Comparison of ENCODE assay signal across 11 cellular contexts in the genomic region with DNA sequence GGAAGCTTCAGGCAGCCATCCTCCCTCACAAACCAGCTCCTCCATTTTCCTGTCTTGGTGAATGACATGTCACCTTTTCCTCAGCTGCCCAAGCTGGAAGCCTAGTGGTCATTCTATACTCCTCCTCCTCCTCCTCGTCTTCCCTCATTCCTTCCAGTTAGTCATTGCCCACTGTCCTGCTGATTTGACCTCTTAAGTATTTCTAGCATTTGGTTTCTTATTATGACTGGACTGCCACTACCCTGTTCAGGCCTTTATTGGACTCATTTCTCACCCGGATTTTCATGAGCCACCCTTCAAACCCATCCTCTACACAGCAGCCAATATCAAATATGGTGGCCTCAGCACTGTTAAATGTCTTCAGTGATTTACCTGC. TPM values are rescaled to one million over a fixed set of nuclear protein-coding genes. Genes with fewer than 3 reads are reported as not detected.
DNase-seq lines count a peak whose midpoint lies in the region; ATAC-seq and TF ChIP-seq lines count a peak whose summit lies in the region.
"Had no signal": no experiment of that assay in that cellular context is flagged by ENCODE, and none has a peak within 500 bp of the region (broad histone marks: within the 10 kb centered on the region; RNA-seq: fewer than 3 reads in every experiment).

No MANE protein-coding gene starts in this region.

- H3K4me2 ChIP-seq in BLaER1: peak overlapping the region; percentile 77

- H3K27me3 ChIP-seq in BLaER1 (no peaks in the 10 kb centered on the region), WERI-Rb-1 (ENCODE audit: insufficient read depth, low read depth, severe bottlenecking) (no peaks in the 10 kb centered on the region)
- H3K27me3 ChIP-seq: left lung, uterus had no signal

- H3K27ac ChIP-seq in BLaER1 (peak overlapping the region; percentile 83), WERI-Rb-1 (no peak overlapping the region)
- H3K27ac ChIP-seq: uterus had no signal

- H4K20me1 ChIP-seq in BLaER1: peaks cover 20% of the 10 kb centered on the region; the same call in 1 of the 2 replicates

- H3K9ac ChIP-seq in BLaER1: peak overlapping the region; percentile 3; the same call in 1 of the 2 replicates

- H3K36me3 ChIP-seq in BLaER1 (peaks cover 34% of the 10 kb centered on the region), WERI-Rb-1 (no peaks in the 10 kb centered on the region)
- H3K36me3 ChIP-seq: left lung, uterus had no signal

- peaks cover 84 to 95% of the 10 kb centered on the region in 2 donors for H3K4me1 Mint-ChIP-seq in immature natural killer cell

- H3K4me3 Mint-ChIP-seq in immature natural killer cell: peak overlapping the region; percentile 59 to 80 (median 70)

- H3K4me1 ChIP-seq in BLaER1: peaks cover 74% of the 10 kb centered on the region

- no peak for TF ChIP-seq CTCF in WERI-Rb-1 (IDR thresholded peaks at IDR 0.05; ENCODE audit: low read depth, low read length)

- H3K27ac Mint-ChIP-seq in immature natural killer cell: peak overlapping the region; percentile 71 to 89 (median 86)

- H3K9me3 Mint-ChIP-seq in immature natural killer cell: peaks cover 0 to 15% (median 5%) of the 10 kb centered on the region in 6 donors

- H3K9me3 ChIP-seq in BLaER1 (peaks cover 32% of the 10 kb centered on the region), WERI-Rb-1 (ENCODE audit: severe bottlenecking) (peaks cover 5% of the 10 kb centered on the region)
- H3K9me3 ChIP-seq: uterus had no signal

- ATAC-seq in GM19463 (IDR thresholded peaks at IDR 0.05; ENCODE audit: unreplicated experiment): peak; percentile 28
- ATAC-seq: left lung had no signal

- peaks cover 7 to 14% (median 12%) of the 10 kb centered on the region in 3 donors for H3K36me3 Mint-ChIP-seq in immature natural killer cell

- H3K27me3 Mint-ChIP-seq in immature natural killer cell (ENCODE audit: low read depth in 3 of 3): peaks cover 0 to 2% (median 1%) of the 10 kb centered on the region in 3 donors

- H3K4me3 ChIP-seq in BLaER1 (peak overlapping the region; percentile 44), WERI-Rb-1 (ENCODE audit: low read depth, low read length) (no peak overlapping the region)
- H3K4me3 ChIP-seq: left lung, uterus had no signal

- DNase-seq in RPMI7951 (ENCODE audit: low read depth) (peak; percentile 75), immature natural killer cell (no peak), NCI-H524 (lab: John Stamatoyannopoulos, UW) (no peak), NCI-H748 treated with DMSO at 0.1 percent for 48 hours (lab: John Stamatoyannopoulos, UW) (no peak), WERI-Rb-1 (no peak), NCI-H2227 treated with DMSO at 0.1 percent for 48 hours (lab: John Stamatoyannopoulos, UW) (no peak)
- DNase-seq: DMS79 treated with DMSO at 0.1 percent for 48 hours, left lung, uterus had no signal

RNA-seq across cellular contexts. Expression of gene MGAT5, which starts 21.9 kb away (rescaled TPM):
- 23.9 and 31.0 TPM in 2 replicates for total RNA-seq in RPMI7951 (2014; rRNA removed; shearing (Covaris generic))
- 1 to 10 TPM; 2.2 to 7.3 (median 4.0) TPM for polyA plus RNA-seq in immature natural killer cell
